Comparison of ENCODE assay signal across 12 cellular contexts in the genomic region with DNA sequence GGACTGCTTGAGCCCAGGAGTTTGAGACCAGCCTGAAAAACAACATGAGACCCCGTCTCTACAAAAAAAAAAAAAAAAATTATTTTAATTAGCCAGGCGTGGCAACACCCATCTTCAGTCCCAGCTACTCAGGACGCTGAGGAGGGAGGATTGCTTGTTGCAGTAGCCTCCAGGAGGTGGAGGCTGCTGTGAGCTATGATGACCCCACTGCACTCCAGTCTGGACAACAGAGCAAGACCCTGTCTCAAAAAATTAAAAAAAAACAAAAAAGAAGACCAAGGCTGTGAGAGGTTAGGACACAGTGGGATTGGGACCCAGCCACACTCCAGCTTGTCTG. TPM values are rescaled to one million over a fixed set of nuclear protein-coding genes. Genes with fewer than 3 reads are reported as not detected.
"Had no signal": no experiment of that assay in that cellular context is flagged by ENCODE, and none has a peak within 500 bp of the region (broad histone marks: within the 10 kb centered on the region; RNA-seq: fewer than 3 reads in every experiment).

No MANE protein-coding gene starts in this region.

- H3K27ac Mint-ChIP-seq: activated T-cell treated with anti-CD3 and anti-CD28 coated beads, Interleukin-2, amount 50 U/mL, for 72 hours; nephron progenitor cell had no signal

- H3K9me3 Mint-ChIP-seq: activated T-cell treated with anti-CD3 and anti-CD28 coated beads, Interleukin-2, amount 50 U/mL, for 72 hours; nephron progenitor cell; stimulated activated effector memory CD8-positive, alpha-beta T cell treated with anti-CD3 and anti-CD28 coated beads, Interleukin-12 subunit alpha, Interleukin-12 subunit beta, amount 100 ng/mL, for 72 hours had no signal

- H3K36me3 Mint-ChIP-seq: stimulated activated effector memory CD8-positive, alpha-beta T cell treated with anti-CD3 and anti-CD28 coated beads, Interleukin-12 subunit alpha, Interleukin-12 subunit beta, amount 100 ng/mL, for 72 hours had no signal

- ATAC-seq: activated T-cell treated with anti-CD3 and anti-CD28 coated beads, Interleukin-2, amount 50 U/mL, for 72 hours; stimulated activated effector memory CD8-positive, alpha-beta T cell treated with anti-CD3 and anti-CD28 coated beads, Interleukin-12 subunit alpha, Interleukin-12 subunit beta, amount 100 ng/mL, for 72 hours had no signal

- H3K4me3 Mint-ChIP-seq: nephron progenitor cell had no signal

- DNase-seq: activated CD4-positive, alpha-beta T cell treated with anti-CD3 and anti-CD28 coated beads for 48 hours; activated CD8-positive, alpha-beta memory T cell treated with anti-CD3 and anti-CD28 coated beads, Interleukin-2, amount 50 U/mL, for 48 hours; activated gamma-delta T cell treated with Interleukin-2 at 50 U/mL for 16 hours; activated T-cell treated with anti-CD3 and anti-CD28 coated beads, Interleukin-2, amount 50 U/mL, for 72 hours; effector memory CD4-positive, alpha-beta T cell; left cardiac atrium; nephron progenitor cell; sigmoid colon; stimulated activated CD4-positive, alpha-beta T cell treated with anti-CD3 and anti-CD28 coated beads, Interleukin-1b, Interleukin-23, amount 100 ng/mL, for 48 hours had no signal

RNA-seq across cellular contexts. Expression of gene SNAI3, which starts 1.3 kb away (rescaled TPM):
- total RNA-seq: foreskin keratinocyte, urinary bladder had no signal
